8 cellular contexts compared by ENCODE assay signal in genomic region chr3:47163023-47163989, GRCh38. TPM values are rescaled to one million over a fixed set of nuclear protein-coding genes. Genes with fewer than 3 reads are reported as not detected.
DNase-seq lines count a peak whose midpoint lies in the region; ATAC-seq and TF ChIP-seq lines count a peak whose summit lies in the region.

No MANE protein-coding gene starts in this region.

- peaks cover 46% of the 10 kb centered on the region for H3K4me1 Mint-ChIP-seq in chondrocyte (ENCODE audit: low read depth)

- TF ChIP-seq CTCF in chondrocyte (IDR thresholded peaks at IDR 0.05): peak; percentile 21

- no peaks in the 10 kb centered on the region for H3K27me3 ChIP-seq in Karpas-422 (ENCODE audit: low read length)

- H3K9me3 ChIP-seq in Karpas-422 (ENCODE audit: low read length): no peaks in the 10 kb centered on the region

- DNase-seq in GDM1 (lab: John Stamatoyannopoulos, UW) (peak; percentile 16), Karpas-422 (peak; percentile 76), chondrocyte (ENCODE audit: low spot score) (peak; percentile 91), left kidney (ENCODE audit: low read depth, low spot score) (peak; percentile 68), NCI-H2107 (lab: John Stamatoyannopoulos, UW) (no peak)
- DNase-seq in activated CD4-positive, alpha-beta T cell treated with anti-CD3 and anti-CD28 coated beads for 24 hours (ENCODE audit: low read depth in 2 of 2): peak; percentile 24 to 25
- peak; percentile 36 to 52 for DNase-seq in stimulated activated CD4-positive, alpha-beta T cell treated with anti-CD3 and anti-CD28 coated beads, Interleukin-1b, Interleukin-23, amount 100 ng/mL, for 4 hours (ENCODE audit: low read depth in 2 of 2)

- peak; percentile 21 for ATAC-seq in GM21786 (IDR thresholded peaks at IDR 0.05; ENCODE audit: unreplicated experiment)

- H2AFZ ChIP-seq in Karpas-422 (ENCODE audit: low read length): no peak overlapping the region

- H3K9ac ChIP-seq in Karpas-422 (ENCODE audit: low read length): peak overlapping the region; percentile 80

- peaks cover 10% of the 10 kb centered on the region; the same call in 1 of the 2 replicates for H3K36me3 ChIP-seq in Karpas-422 (ENCODE audit: insufficient read depth, low read length)

- H3K27ac ChIP-seq in Karpas-422 (ENCODE audit: low read length): peak overlapping the region; percentile 84

- no peaks in the 10 kb centered on the region for H3K9me2 ChIP-seq in Karpas-422 (replicated peaks; ENCODE audit: insufficient read depth, low read length)

- no peaks in the 10 kb centered on the region for H3K9me3 Mint-ChIP-seq in chondrocyte (ENCODE audit: low read depth)

- no peaks in the 10 kb centered on the region for H3K36me3 Mint-ChIP-seq in chondrocyte (ENCODE audit: low read depth)

- peak overlapping the region; percentile 89 for H3K4me3 Mint-ChIP-seq in chondrocyte (ENCODE audit: unreplicated experiment)

- H3K27ac Mint-ChIP-seq in chondrocyte (ENCODE audit: unreplicated experiment): peak overlapping the region; percentile 94

- peak overlapping the region; percentile 72 for H3K4me3 ChIP-seq in Karpas-422 (ENCODE audit: low read length)

- no peaks in the 10 kb centered on the region for H3K27me3 Mint-ChIP-seq in chondrocyte (ENCODE audit: low read depth)

- peaks cover 28% of the 10 kb centered on the region for H4K20me1 ChIP-seq in Karpas-422 (ENCODE audit: insufficient read depth, low read depth, low read length)

- H3K4me2 ChIP-seq in Karpas-422 (ENCODE audit: low read depth, low read length, poor library complexity, severe bottlenecking): peak overlapping the region; percentile 83

- H3K79me2 ChIP-seq in Karpas-422 (ENCODE audit: low read length): peaks cover 65% of the 10 kb centered on the region

- H3K4me1 ChIP-seq in Karpas-422 (ENCODE audit: low read length): peaks cover 53% of the 10 kb centered on the region

RNA-seq across cellular contexts. Expression of gene SETD2, which starts 0.6 kb away (rescaled TPM):
- total RNA-seq in Karpas-422 (2014; rRNA removed; shearing (Covaris generic); ENCODE audit: low replicate concordance): 56.2 and 60.2 TPM in 2 replicates
- total RNA-seq in chondrocyte: 34.6 to 41.4 TPM (median 37.3 TPM) in 3 replicates
